ENCODE assay signal across 8 cellular contexts in the genomic region with DNA sequence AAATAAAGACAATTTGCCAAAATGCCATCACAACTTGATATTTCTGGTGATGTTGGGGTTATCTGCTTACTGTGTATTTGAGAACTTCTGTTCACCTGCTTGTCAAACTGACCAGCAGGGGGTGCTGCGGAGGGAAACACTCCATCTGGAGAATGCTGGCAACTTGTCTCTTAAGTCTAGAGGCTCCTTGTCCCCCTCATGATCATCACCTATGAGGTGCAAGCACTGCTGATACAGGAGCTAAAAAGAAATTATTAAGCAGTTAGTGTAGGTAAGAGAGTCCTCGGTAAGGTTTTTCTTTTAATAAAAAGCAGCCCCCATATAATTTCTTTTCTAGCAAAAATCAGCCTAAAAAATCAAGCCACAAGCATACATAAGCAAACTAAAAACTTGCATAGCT. TPM values are rescaled to one million over a fixed set of nuclear protein-coding genes. Genes with fewer than 3 reads are reported as not detected.
DNase-seq lines count a peak whose midpoint lies in the region; ATAC-seq and TF ChIP-seq lines count a peak whose summit lies in the region.

No MANE protein-coding gene starts in this region.

- H3K36me3 Mint-ChIP-seq in activated T-cell treated with anti-CD3 and anti-CD28 coated beads, Interleukin-2, amount 50 U/mL, for 24 hours (ENCODE audit: low read depth) = no peaks in the 10 kb centered on the region

- no peak for TF ChIP-seq POLR2A in upper lobe of left lung (IDR thresholded peaks at IDR 0.05)

- H3K9me3 ChIP-seq in HAP-1 (no peaks in the 10 kb centered on the region), OCI-LY3 (ENCODE audit: insufficient read depth, low read length) (no peaks in the 10 kb centered on the region), upper lobe of left lung (no peaks in the 10 kb centered on the region)

- H3K9me3 Mint-ChIP-seq in activated T-cell treated with anti-CD3 and anti-CD28 coated beads, Interleukin-2, amount 50 U/mL, for 24 hours = no peaks in the 10 kb centered on the region

- H3K4me3 Mint-ChIP-seq in activated T-cell treated with anti-CD3 and anti-CD28 coated beads, Interleukin-2, amount 50 U/mL, for 24 hours = no peak overlapping the region

- ATAC-seq in upper lobe of left lung (ENCODE audit: low FRiP score in 2 of 2) = peak in 1 of 2 donors; percentile 66

- peaks cover 6% of the 10 kb centered on the region for H3K4me1 Mint-ChIP-seq in activated T-cell treated with anti-CD3 and anti-CD28 coated beads, Interleukin-2, amount 50 U/mL, for 24 hours (ENCODE audit: low read depth)

- in situ Hi-C loops in HAP-1 (cut with MboI; ENCODE audit: low sequenced_read_pairs) = no loop called here

- no peak overlapping the region for H2AFZ ChIP-seq in OCI-LY3 (ENCODE audit: low read depth, low read length)

- no peaks in the 10 kb centered on the region for H4K20me1 ChIP-seq in OCI-LY3 (ENCODE audit: insufficient read depth, low read length)

- H3K36me3 ChIP-seq in HAP-1 (replicated peaks) = no peaks in the 10 kb centered on the region
- no peaks in the 10 kb centered on the region for H3K36me3 ChIP-seq in OCI-LY3 (replicated peaks; ENCODE audit: low read depth, low read length)
- H3K36me3 ChIP-seq in upper lobe of left lung = no peaks in the 10 kb centered on the region

- H3K27me3 Mint-ChIP-seq in activated T-cell treated with anti-CD3 and anti-CD28 coated beads, Interleukin-2, amount 50 U/mL, for 24 hours = peaks cover 27% of the 10 kb centered on the region

- H3K27ac ChIP-seq in OCI-LY3 (ENCODE audit: low read length) = no peak overlapping the region
- H3K27ac ChIP-seq in upper lobe of left lung = no peak overlapping the region

- peak overlapping the region; percentile 12; the same call in 1 of the 2 replicates for H3K4me2 ChIP-seq in OCI-LY3 (ENCODE audit: low read length)

- H3K9ac ChIP-seq in OCI-LY3 (ENCODE audit: low read length) = no peak overlapping the region

- TF ChIP-seq CTCF in GM12865 (IDR thresholded peaks at IDR 0.05; ENCODE audit: insufficient read depth, low read depth, low read length, missing control alignments) = peak; percentile 67
- TF ChIP-seq CTCF in OCI-LY3 (IDR thresholded peaks at IDR 0.05; ENCODE audit: low read depth, low read length) = peak; percentile 80
- TF ChIP-seq CTCF in foreskin fibroblast (IDR thresholded peaks at IDR 0.05; ENCODE audit: low read depth, low read length) = peak; percentile 68
- peak in 5 of 6 experiments; percentile 31 to 60 (median 52) for TF ChIP-seq CTCF in upper lobe of left lung (IDR thresholded peaks at IDR 0.05)

- H3K27me3 ChIP-seq in HAP-1 (ENCODE audit: low read depth) (no peaks in the 10 kb centered on the region), OCI-LY3 (ENCODE audit: low read depth, low read length) (peaks cover 13% of the 10 kb centered on the region), upper lobe of left lung (no peaks in the 10 kb centered on the region)

- no peak for TF ChIP-seq EP300 in upper lobe of left lung (IDR thresholded peaks at IDR 0.05)

- H3K4me3 ChIP-seq in GM12865 (ENCODE audit: low read depth, low read length) = no peak overlapping the region
- H3K4me3 ChIP-seq in HAP-1 = no peak overlapping the region
- H3K4me3 ChIP-seq in OCI-LY3 (ENCODE audit: low read length) = no peak overlapping the region
- no peak overlapping the region for H3K4me3 ChIP-seq in foreskin fibroblast (ENCODE audit: low read depth in 1 of 2, low read length in 2 of 2)
- H3K4me3 ChIP-seq in upper lobe of left lung = no peak overlapping the region

- H3K79me2 ChIP-seq in OCI-LY3 (ENCODE audit: low read length) = no peaks in the 10 kb centered on the region

- peak; percentile 84 for DNase-seq in GM12865 (ENCODE audit: low read depth)
- DNase-seq in HAP-1 (ENCODE audit: low spot score in 2 of 2) = peak; percentile 10 to 83
- DNase-seq in activated T-cell treated with anti-CD3 and anti-CD28 coated beads, Interleukin-2, amount 50 U/mL, for 24 hours = peak; percentile 82
- DNase-seq in foreskin fibroblast = peak; percentile 34 to 71
- DNase-seq in pons (ENCODE audit: low spot score) = peak; percentile 64
- peak in 1 of 2 donors; percentile 67 for DNase-seq in upper lobe of left lung
- no peak for DNase-seq in NCI-H2107 (lab: John Stamatoyannopoulos, UW)

- WGBS in upper lobe of left lung, 2 donors = 29 to 30% methylated on average over 2 of the region's 2 CpGs

- no peak overlapping the region for H3K27ac Mint-ChIP-seq in activated T-cell treated with anti-CD3 and anti-CD28 coated beads, Interleukin-2, amount 50 U/mL, for 24 hours

- no peaks in the 10 kb centered on the region; the same call in 1 of the 2 replicates for H3K4me1 ChIP-seq in HAP-1
- peaks cover 21% of the 10 kb centered on the region for H3K4me1 ChIP-seq in OCI-LY3 (ENCODE audit: low read length)
- H3K4me1 ChIP-seq in upper lobe of left lung = peaks cover 0 to 8% (median 3%) of the 10 kb centered on the region in 4 donors

RNA-seq across cellular contexts. Expression of gene GLYATL1B, which starts 32.7 kb away (rescaled TPM):
- total RNA-seq in upper lobe of left lung = not detected

RNA-seq across cellular contexts. Expression of gene FAM111B, which starts 53.6 kb away (rescaled TPM):
- 1 to 10 TPM in 4 of 6 donors, under 1 TPM in 1, not detected in 1; 0.92 to 5.0 (median 2.4) TPM for total RNA-seq in upper lobe of left lung
